ENCODE assay signal across 10 cellular contexts in genomic region chr16:27364493-27365141, GRCh38. TPM values are rescaled to one million over a fixed set of nuclear protein-coding genes. Genes with fewer than 3 reads are reported as not detected.
DNase-seq lines count a peak whose midpoint lies in the region; ATAC-seq, FAIRE-seq and TF ChIP-seq lines count a peak whose summit lies in the region.
"Had no signal": no experiment of that assay in that cellular context is flagged by ENCODE, and none has a peak within 500 bp of the region (broad histone marks: within the 10 kb centered on the region; RNA-seq: fewer than 3 reads in every experiment).

No MANE protein-coding gene starts in this region.

- WGBS in hepatocyte (ENCODE audit: low lambda C conversion rate, missing lambda C conversion rate): 51% methylated on average over 6 of the region's 6 CpGs
- WGBS in transverse colon (ENCODE audit: low coverage in 1 of 2), 2 donors: 41 to 68% methylated on average over 4 to 6 of the region's 6 CpGs

- no peaks in the 10 kb centered on the region for H3K9me2 ChIP-seq in hepatocyte (replicated peaks; ENCODE audit: insufficient read depth)

- H3K36me3 Mint-ChIP-seq in activated naive CD4-positive, alpha-beta T cell treated with anti-CD3 and anti-CD28 coated beads, Interleukin-2, amount 10 ng/mL, durations not matched to agents 7 days and 5 days: peaks cover 63% of the 10 kb centered on the region
- H3K36me3 Mint-ChIP-seq in T-helper 17 cell (ENCODE audit: low read depth): peaks cover 6% of the 10 kb centered on the region

- intact Hi-C loops in transverse colon (cut with DNase I; ENCODE audit: low total_unique reads): loop anchor here (5.0 to 10.0 kb wide), 2 partner anchors 50 to 127 kb away; partner anchors contain the start of gene IL4R

- no peak overlapping the region for H3K4me3 Mint-ChIP-seq in activated naive CD4-positive, alpha-beta T cell treated with anti-CD3 and anti-CD28 coated beads, Interleukin-2, amount 10 ng/mL, durations not matched to agents 7 days and 5 days
- H3K4me3 Mint-ChIP-seq in T-helper 17 cell: no peak overlapping the region

- H3K27me3 Mint-ChIP-seq in activated naive CD4-positive, alpha-beta T cell treated with anti-CD3 and anti-CD28 coated beads, Interleukin-2, amount 10 ng/mL, durations not matched to agents 7 days and 5 days: no peaks in the 10 kb centered on the region
- no peaks in the 10 kb centered on the region for H3K27me3 Mint-ChIP-seq in T-helper 17 cell

- H3K4me3 ChIP-seq in hepatocyte (no peak overlapping the region), transverse colon (no peak overlapping the region)

- in situ Hi-C loops in transverse colon (cut with MboI; ENCODE audit: low pct_ligation_motif_present in 1 of 4, low pct_unique_long_range_greater_than_20kb in 1 of 4, low sequenced_read_pairs in 3 of 4): loop anchor here in 1 of 4 donors (10.0 kb wide), 1 partner anchor 130 kb away; no protein-coding TSS in a partner anchor

- H3K9me3 ChIP-seq in T-helper 17 cell (ENCODE audit: control insufficient read depth, low read length, poor library complexity, severe bottlenecking) (no peaks in the 10 kb centered on the region), hepatocyte (ENCODE audit: low read depth) (no peaks in the 10 kb centered on the region), transverse colon (no peaks in the 10 kb centered on the region)

- ATAC-seq in T-helper 17 cell: no peak
- no peak for ATAC-seq in GM21367 (IDR thresholded peaks at IDR 0.05; ENCODE audit: unreplicated experiment)

- H3K4me1 ChIP-seq in hepatocyte (ENCODE audit: insufficient read depth) (peaks cover 15% of the 10 kb centered on the region), transverse colon (peaks cover 9 to 36% (median 28%) of the 10 kb centered on the region in 4 donors)

- H3K27ac ChIP-seq in hepatocyte (peak overlapping the region; percentile 92), transverse colon (peak overlapping the region; percentile 59 to 80 (median 62))

- no peaks in the 10 kb centered on the region for H3K27me3 ChIP-seq in hepatocyte
- H3K27me3 ChIP-seq in transverse colon: no peaks in the 10 kb centered on the region

- H4K20me1 ChIP-seq in hepatocyte (ENCODE audit: insufficient read depth, poor library complexity, severe bottlenecking): no peaks in the 10 kb centered on the region

- H2AFZ ChIP-seq in hepatocyte: no peak overlapping the region

- peak overlapping the region; percentile 99 for H3K27ac Mint-ChIP-seq in activated naive CD4-positive, alpha-beta T cell treated with anti-CD3 and anti-CD28 coated beads, Interleukin-2, amount 10 ng/mL, durations not matched to agents 7 days and 5 days
- peak overlapping the region; percentile 95 for H3K27ac Mint-ChIP-seq in T-helper 17 cell

- TF ChIP-seq POLR2A in transverse colon (IDR thresholded peaks at IDR 0.05): no peak

- TF ChIP-seq EP300 in transverse colon (IDR thresholded peaks at IDR 0.05; ENCODE audit: low read depth): no peak

- H3K9me3 Mint-ChIP-seq in activated naive CD4-positive, alpha-beta T cell treated with anti-CD3 and anti-CD28 coated beads, Interleukin-2, amount 10 ng/mL, durations not matched to agents 7 days and 5 days: peaks cover 5% of the 10 kb centered on the region

- peaks cover 76% of the 10 kb centered on the region for H3K4me1 Mint-ChIP-seq in activated naive CD4-positive, alpha-beta T cell treated with anti-CD3 and anti-CD28 coated beads, Interleukin-2, amount 10 ng/mL, durations not matched to agents 7 days and 5 days
- H3K4me1 Mint-ChIP-seq in T-helper 17 cell: peaks cover 32% of the 10 kb centered on the region

- no peak for FAIRE-seq in D721Med (lab: Jason Lieb, UNC)

- H3K79me2 ChIP-seq in hepatocyte: no peaks in the 10 kb centered on the region

- CTCF ChIA-PET in activated naive CD4-positive, alpha-beta T cell treated with anti-CD3 and anti-CD28 coated beads, Interleukin-2, amount 10 ng/mL, durations not matched to agents 7 days and 5 days (lab: Charles Lee): interaction anchor here (10.0 kb wide), 1 partner anchor 131 kb away, joined by 122 read pairs; no protein-coding TSS in a partner anchor

- TF ChIP-seq CTCF in hepatocyte (IDR thresholded peaks at IDR 0.05; ENCODE audit: poor library complexity) (no peak), transverse colon (IDR thresholded peaks at IDR 0.05) (no peak), D721Med (IDR thresholded peaks at IDR 0.05; ENCODE audit: insufficient read depth, missing control alignments) (no peak)

- DNase-seq in activated naive CD4-positive, alpha-beta T cell treated with anti-CD3 and anti-CD28 coated beads, Interleukin-2, amount 10 ng/mL, durations not matched to agents 7 days and 5 days: no peak
- no peak for DNase-seq in activated naive CD4-positive, alpha-beta T cell treated with Interleukin-2 at 50 U/mL for 16 hours
- DNase-seq in T-helper 17 cell: no peak
- DNase-seq in hepatocyte (ENCODE audit: low spot score): peak; percentile 82
- peak; percentile 42 for DNase-seq in transverse colon
- DNase-seq in cortex of kidney (lab: John Stamatoyannopoulos, UW): no peak
- DNase-seq in D721Med (ENCODE audit: insufficient read length, low spot score): no peak
- DNase-seq: central memory CD4-positive, alpha-beta T cell; occipital lobe had no signal

- H3K36me3 ChIP-seq in hepatocyte (replicated peaks; ENCODE audit: insufficient read depth, low read depth) (no peaks in the 10 kb centered on the region), transverse colon (peaks cover 0 to 19% (median 7%) of the 10 kb centered on the region in 4 donors)

- H3K4me2 ChIP-seq in hepatocyte: peak overlapping the region; percentile 53

RNA-seq across cellular contexts. Expression of gene IL21R, which starts 37.4 kb away (rescaled TPM):
- total RNA-seq in T-helper 17 cell (10 to 100 TPM; 17.6 to 26.4 TPM), hepatocyte (0.10 and 0.16 TPM in 2 replicates), transverse colon (1 to 10 TPM in 1 of 4 donors, under 1 TPM in 2, not detected in 1; 0.20 to 1.1 (median 0.27) TPM)
- not detected in 2 replicates for polyA plus RNA-seq in hepatocyte
- total RNA-seq: occipital lobe had no signal

RNA-seq across cellular contexts. Expression of gene IL4R, which starts 50.8 kb away (rescaled TPM):
- 100 to 1,000 TPM; 156 to 173 TPM for total RNA-seq in T-helper 17 cell
- 19.0 and 23.6 TPM in 2 replicates for total RNA-seq in hepatocyte
- polyA plus RNA-seq in hepatocyte: 20.9 and 22.3 TPM in 2 replicates
- 100 to 1,000 TPM; 106 to 235 (median 156) TPM for total RNA-seq in transverse colon

Comparison
In these comparisons a context has a peak if more than half of its experiments do, and no peak if none do; other contexts are left out.
1. DNase-seq: peak in hepatocyte (single experiment) and transverse colon (single experiment); none in activated naive CD4-positive, alpha-beta T cell treated with anti-CD3 and anti-CD28 coated beads, Interleukin-2, amount 10 ng/mL, durations not matched to agents 7 days and 5 days (single experiment), activated naive CD4-positive, alpha-beta T cell treated with Interleukin-2 at 50 U/mL for 16 hours (single experiment), T-helper 17 cell (0 of 3), cortex of kidney (single experiment) and D721Med (single experiment).
2. RNA of gene IL21R, which starts 37.4 kb away (total RNA-seq): 17.6 to 26.4 TPM in T-helper 17 cell; 0.20 to 1.1 TPM in transverse colon and 0.10 to 0.16 TPM in hepatocyte; every median in the first group is over 4 times any median in the second.